In genomic region chr20:61299613-61300012, GRCh38 we compare ENCODE assay signal across 14 cellular contexts. TPM values are rescaled to one million over a fixed set of nuclear protein-coding genes. Genes with fewer than 3 reads are reported as not detected.
"Had no signal": no experiment of that assay in that cellular context is flagged by ENCODE, and none has a peak within 500 bp of the region (broad histone marks: within the 10 kb centered on the region; RNA-seq: fewer than 3 reads in every experiment).

No MANE protein-coding gene starts in this region.

- H3K27ac Mint-ChIP-seq: activated CD4-positive, alpha-beta memory T cell treated with anti-CD3 and anti-CD28 coated beads, Interleukin-2, amount 10 ng/mL, durations not matched to agents 7 days and 5 days; activated CD4-positive, alpha-beta T cell treated with anti-CD3 and anti-CD28 coated beads for 36 hours; activated CD8-positive, alpha-beta memory T cell treated with anti-CD3 and anti-CD28 coated beads, Interleukin-2, amount 10 ng/mL, durations not matched to agents 7 days and 5 days; activated naive CD8-positive, alpha-beta T cell; immature natural killer cell; memory B cell; naive B cell; stimulated activated naive B cell treated with anti-CD40 and anti-IgM and Interleukin-4, amounts not matched to agents 10 μg/mL and 1 μg/mL and 100 μg/mL, for 72 hours; WTC11 had no signal

- H3K4me3 ChIP-seq: mucosa of descending colon, thoracic aorta, upper lobe of right lung had no signal

- H3K9me3 Mint-ChIP-seq: WTC11 had no signal

- DNase-seq: activated CD4-positive, alpha-beta memory T cell treated with anti-CD3 and anti-CD28 coated beads, Interleukin-2, amount 10 ng/mL, durations not matched to agents 7 days and 5 days; activated CD4-positive, alpha-beta T cell treated with anti-CD3 and anti-CD28 coated beads for 36 hours; activated CD8-positive, alpha-beta memory T cell treated with anti-CD3 and anti-CD28 coated beads, Interleukin-2, amount 10 ng/mL, durations not matched to agents 7 days and 5 days; effector CD4-positive, alpha-beta T cell; immature natural killer cell; kidney glomerular epithelial cell; naive B cell; stimulated activated naive B cell treated with anti-CD40 and anti-IgM and Interleukin-4, amounts not matched to agents 10 μg/mL and 1 μg/mL and 100 μg/mL, for 72 hours; upper lobe of right lung had no signal

- H3K4me1 Mint-ChIP-seq: activated CD4-positive, alpha-beta memory T cell treated with anti-CD3 and anti-CD28 coated beads, Interleukin-2, amount 10 ng/mL, durations not matched to agents 7 days and 5 days; activated CD4-positive, alpha-beta T cell treated with anti-CD3 and anti-CD28 coated beads for 36 hours; activated CD8-positive, alpha-beta memory T cell treated with anti-CD3 and anti-CD28 coated beads, Interleukin-2, amount 10 ng/mL, durations not matched to agents 7 days and 5 days; immature natural killer cell; memory B cell; naive B cell; stimulated activated naive B cell treated with anti-CD40 and anti-IgM and Interleukin-4, amounts not matched to agents 10 μg/mL and 1 μg/mL and 100 μg/mL, for 72 hours had no signal

- H3K27me3 Mint-ChIP-seq: activated CD4-positive, alpha-beta memory T cell treated with anti-CD3 and anti-CD28 coated beads, Interleukin-2, amount 10 ng/mL, durations not matched to agents 7 days and 5 days; activated CD4-positive, alpha-beta T cell treated with anti-CD3 and anti-CD28 coated beads for 36 hours; activated CD8-positive, alpha-beta memory T cell treated with anti-CD3 and anti-CD28 coated beads, Interleukin-2, amount 10 ng/mL, durations not matched to agents 7 days and 5 days; activated naive CD8-positive, alpha-beta T cell; memory B cell; naive B cell; stimulated activated naive B cell treated with anti-CD40 and anti-IgM and Interleukin-4, amounts not matched to agents 10 μg/mL and 1 μg/mL and 100 μg/mL, for 72 hours had no signal

- H3K36me3 Mint-ChIP-seq: activated CD8-positive, alpha-beta memory T cell treated with anti-CD3 and anti-CD28 coated beads, Interleukin-2, amount 10 ng/mL, durations not matched to agents 7 days and 5 days; activated naive CD8-positive, alpha-beta T cell; immature natural killer cell; memory B cell; naive B cell; stimulated activated naive B cell treated with anti-CD40 and anti-IgM and Interleukin-4, amounts not matched to agents 10 μg/mL and 1 μg/mL and 100 μg/mL, for 72 hours; WTC11 had no signal

- H3K4me3 Mint-ChIP-seq: activated CD4-positive, alpha-beta memory T cell treated with anti-CD3 and anti-CD28 coated beads, Interleukin-2, amount 10 ng/mL, durations not matched to agents 7 days and 5 days; activated CD4-positive, alpha-beta T cell treated with anti-CD3 and anti-CD28 coated beads for 36 hours; activated CD8-positive, alpha-beta memory T cell treated with anti-CD3 and anti-CD28 coated beads, Interleukin-2, amount 10 ng/mL, durations not matched to agents 7 days and 5 days; activated naive CD8-positive, alpha-beta T cell; immature natural killer cell; memory B cell; naive B cell; stimulated activated naive B cell treated with anti-CD40 and anti-IgM and Interleukin-4, amounts not matched to agents 10 μg/mL and 1 μg/mL and 100 μg/mL, for 72 hours; WTC11 had no signal

- ATAC-seq: activated CD4-positive, alpha-beta T cell treated with anti-CD3 and anti-CD28 coated beads for 36 hours; activated CD8-positive, alpha-beta memory T cell treated with anti-CD3 and anti-CD28 coated beads, Interleukin-2, amount 10 ng/mL, durations not matched to agents 7 days and 5 days; mucosa of descending colon; upper lobe of right lung; WTC11 had no signal

RNA-seq across cellular contexts. Expression of gene CDH4, which starts 47.6 kb away (rescaled TPM):
- total RNA-seq: activated CD4-positive, alpha-beta T cell treated with anti-CD3 and anti-CD28 coated beads for 36 hours; thoracic aorta had no signal
